Comparison of ENCODE assay signal across 23 cellular contexts in genomic region chr2:28327596-28327962, GRCh38.
DNase-seq lines count a peak whose midpoint lies in the region; ATAC-seq, FAIRE-seq and TF ChIP-seq lines count a peak whose summit lies in the region.
"Had no signal": no experiment of that assay in that cellular context is flagged by ENCODE, and none has a peak within 500 bp of the region (broad histone marks: within the 10 kb centered on the region; RNA-seq: fewer than 3 reads in every experiment).

No MANE protein-coding gene starts in this region.

- peaks cover 14 to 19% of the 10 kb centered on the region in 2 donors for H3K4me1 ChIP-seq in kidney (ENCODE audit: control insufficient read depth in 1 of 2, insufficient read depth in 1 of 2, low read depth in 1 of 2, low read length in 2 of 2)
- peaks cover 36% of the 10 kb centered on the region for H3K4me1 ChIP-seq in suprapubic skin
- no peaks in the 10 kb centered on the region for H3K4me1 ChIP-seq in naive thymus-derived CD4-positive, alpha-beta T cell (ENCODE audit: control insufficient read depth in 2 of 2, insufficient read depth in 2 of 2, low read length in 2 of 2)

- CTCF ChIA-PET in naive thymus-derived CD4-positive, alpha-beta T cell (lab: Charles Lee), result no interaction called here

- intact Hi-C loops in kidney (cut with DNase I), result no loop called here
- intact Hi-C loops in naive thymus-derived CD4-positive, alpha-beta T cell (cut with micrococcal nuclease), result no loop called here

- POLR2A ChIA-PET in naive thymus-derived CD4-positive, alpha-beta T cell (lab: Charles Lee), result no interaction called here

- FAIRE-seq in kidney (lab: Jason Lieb, UNC), result no peak
- FAIRE-seq: GM12892, HepG2 had no signal

- H3K9me3 ChIP-seq in kidney (ENCODE audit: control insufficient read depth in 1 of 2, low read length in 2 of 2) (no peaks in the 10 kb centered on the region), suprapubic skin (no peaks in the 10 kb centered on the region)
- no peaks in the 10 kb centered on the region for H3K9me3 ChIP-seq in naive thymus-derived CD4-positive, alpha-beta T cell (ENCODE audit: control insufficient read depth in 2 of 3, low read length in 3 of 3)
- H3K9me3 ChIP-seq: left lung, neutrophil had no signal

- H3K27me3 ChIP-seq in H7 (ENCODE audit: control insufficient read depth, insufficient read depth, low read length) (no peaks in the 10 kb centered on the region), suprapubic skin (no peaks in the 10 kb centered on the region)
- H3K27me3 ChIP-seq in naive thymus-derived CD4-positive, alpha-beta T cell (ENCODE audit: control insufficient read depth in 2 of 2, insufficient read depth in 2 of 2, low read length in 2 of 2), result no peaks in the 10 kb centered on the region
- H3K27me3 ChIP-seq: left lung, neutrophil, SJCRH30 had no signal

- TF ChIP-seq EP300 in suprapubic skin (IDR thresholded peaks at IDR 0.05), result no peak

- 53% methylated on average over 8 of the region's 8 CpGs for WGBS in suprapubic skin

- no peaks in the 10 kb centered on the region for H3K36me3 Mint-ChIP-seq in effector memory CD8-positive, alpha-beta T cell (ENCODE audit: insufficient read depth)
- H3K36me3 Mint-ChIP-seq in naive thymus-derived CD4-positive, alpha-beta T cell, result peaks cover 3 to 36% (median 28%) of the 10 kb centered on the region in 5 donors
- H3K36me3 Mint-ChIP-seq: WTC11 had no signal

- DNase-seq in H7, result peak; percentile 22
- DNase-seq in kidney, result no peak
- DNase-seq in suprapubic skin (ENCODE audit: low spot score in 2 of 2), result no peak
- no peak for DNase-seq in Kasumi-1 (lab: John Stamatoyannopoulos, UW)
- no peak for DNase-seq in effector memory CD8-positive, alpha-beta T cell
- DNase-seq in naive thymus-derived CD4-positive, alpha-beta T cell, result no peak
- DNase-seq: activated CD4-positive, alpha-beta memory T cell treated with anti-CD3 and anti-CD28 coated beads, Interleukin-2, amount 10 ng/mL, durations not matched to agents 7 days and 5 days; activated naive CD8-positive, alpha-beta T cell treated with anti-CD3 and anti-CD28 coated beads, Interleukin-2, amount 10 ng/mL, durations not matched to agents 7 days and 5 days; CD8-positive, alpha-beta memory T cell; DMS53; left lung; NCI-H82; PC-3; SJCRH30; stimulated activated CD4-positive, alpha-beta T cell treated with anti-CD3 and anti-CD28 coated beads, Interleukin-1b, Interleukin-23, amount 100 ng/mL, for 48 hours; stimulated activated naive CD8-positive, alpha-beta T cell treated with anti-CD3 and anti-CD28 coated beads, Interleukin-15, Interleukin-2, amounts not matched to agents 100 U/mL and 50 U/mL, for 24 hours had no signal

- ATAC-seq in SK-N-SH treated with all-trans-retinoic acid at 6 μM for 48 hours, result peak; percentile 46; the same call in 2 of the 3 replicates
- ATAC-seq in effector memory CD8-positive, alpha-beta T cell (replicated peaks), result no peak
- ATAC-seq in naive thymus-derived CD4-positive, alpha-beta T cell, result no peak
- ATAC-seq: HepG2; PC-3; stimulated activated naive CD8-positive, alpha-beta T cell treated with anti-CD3 and anti-CD28 coated beads, Interleukin-15, Interleukin-2, amounts not matched to agents 100 U/mL and 50 U/mL, for 24 hours; WTC11 had no signal

- no peak for TF ChIP-seq POLR2A in suprapubic skin (IDR thresholded peaks at IDR 0.05)

- no peak for TF ChIP-seq CTCF in kidney (IDR thresholded peaks at IDR 0.05; ENCODE audit: borderline replicate concordance, extremely low read depth, insufficient read depth)
- no peak for TF ChIP-seq CTCF in suprapubic skin (IDR thresholded peaks at IDR 0.05)

- H3K27ac Mint-ChIP-seq in effector memory CD8-positive, alpha-beta T cell, result no peak overlapping the region
- H3K27ac Mint-ChIP-seq in naive thymus-derived CD4-positive, alpha-beta T cell, result no peak overlapping the region
- H3K27ac Mint-ChIP-seq: activated naive CD8-positive, alpha-beta T cell treated with anti-CD3 and anti-CD28 coated beads, Interleukin-2, amount 10 ng/mL, durations not matched to agents 7 days and 5 days; T-helper 2 cell treated with Interferon-gamma antibody and Interleukin-4, amounts not matched to agents 5 μg/mL and 100 μg/mL, for 36 hours; WTC11 had no signal

- no peak overlapping the region for H3K9ac ChIP-seq in kidney (ENCODE audit: low read length in 2 of 2)

- H3K27me3 Mint-ChIP-seq in effector memory CD8-positive, alpha-beta T cell, result no peaks in the 10 kb centered on the region
- H3K27me3 Mint-ChIP-seq in naive thymus-derived CD4-positive, alpha-beta T cell, result no peaks in the 10 kb centered on the region
- H3K27me3 Mint-ChIP-seq: activated CD4-positive, alpha-beta memory T cell treated with anti-CD3 and anti-CD28 coated beads, Interleukin-2, amount 10 ng/mL, durations not matched to agents 7 days and 5 days; activated naive CD8-positive, alpha-beta T cell treated with anti-CD3 and anti-CD28 coated beads, Interleukin-2, amount 10 ng/mL, durations not matched to agents 7 days and 5 days; CD8-positive, alpha-beta memory T cell had no signal

- H3K36me3 ChIP-seq in H7 (replicated peaks; ENCODE audit: control insufficient read depth, insufficient read depth, low read length) (no peaks in the 10 kb centered on the region), kidney (ENCODE audit: control insufficient read depth in 1 of 2, insufficient read depth in 2 of 2, low read length in 2 of 2) (no peaks in the 10 kb centered on the region), suprapubic skin (no peaks in the 10 kb centered on the region)
- peaks cover 0 to 5% (median 0%) of the 10 kb centered on the region in 3 experiments for H3K36me3 ChIP-seq in naive thymus-derived CD4-positive, alpha-beta T cell (ENCODE audit: control insufficient read depth in 2 of 3, insufficient read depth in 3 of 3, low read length in 3 of 3)
- H3K36me3 ChIP-seq: neutrophil, SJCRH30 had no signal

- H3K4me1 Mint-ChIP-seq in effector memory CD8-positive, alpha-beta T cell (ENCODE audit: low read depth in 2 of 2), result peaks cover 11 to 20% of the 10 kb centered on the region in 2 donors
- H3K4me1 Mint-ChIP-seq in naive thymus-derived CD4-positive, alpha-beta T cell, result peaks cover 0 to 8% (median 0%) of the 10 kb centered on the region in 7 donors

- H3K9me3 Mint-ChIP-seq in effector memory CD8-positive, alpha-beta T cell, result no peaks in the 10 kb centered on the region
- H3K9me3 Mint-ChIP-seq in naive thymus-derived CD4-positive, alpha-beta T cell, result peaks cover 0 to 7% (median 0%) of the 10 kb centered on the region in 11 donors
- H3K9me3 Mint-ChIP-seq: activated CD4-positive, alpha-beta memory T cell treated with anti-CD3 and anti-CD28 coated beads, Interleukin-2, amount 10 ng/mL, durations not matched to agents 7 days and 5 days; CD8-positive, alpha-beta memory T cell; T-helper 2 cell treated with Interferon-gamma antibody and Interleukin-4, amounts not matched to agents 5 μg/mL and 100 μg/mL, for 36 hours; WTC11 had no signal

- H3K27ac ChIP-seq in kidney (ENCODE audit: low read depth in 2 of 2, low read length in 2 of 2), result peak overlapping the region; percentile 12 to 45
- H3K27ac ChIP-seq in suprapubic skin, result peak overlapping the region; percentile 73
- no peak overlapping the region for H3K27ac ChIP-seq in naive thymus-derived CD4-positive, alpha-beta T cell (ENCODE audit: low read depth, low read length)
- H3K27ac ChIP-seq: left lung, neutrophil, SJCRH30 had no signal

- no peak overlapping the region for H3K4me3 Mint-ChIP-seq in effector memory CD8-positive, alpha-beta T cell
- H3K4me3 Mint-ChIP-seq in naive thymus-derived CD4-positive, alpha-beta T cell, result no peak overlapping the region
- H3K4me3 Mint-ChIP-seq: activated CD4-positive, alpha-beta memory T cell treated with anti-CD3 and anti-CD28 coated beads, Interleukin-2, amount 10 ng/mL, durations not matched to agents 7 days and 5 days; activated naive CD8-positive, alpha-beta T cell treated with anti-CD3 and anti-CD28 coated beads, Interleukin-2, amount 10 ng/mL, durations not matched to agents 7 days and 5 days; brain; T-helper 2 cell treated with Interferon-gamma antibody and Interleukin-4, amounts not matched to agents 5 μg/mL and 100 μg/mL, for 36 hours; WTC11 had no signal

- H3K4me3 ChIP-seq in H7 (ENCODE audit: insufficient read depth, low read depth, low read length) (no peak overlapping the region), kidney (ENCODE audit: low read length in 2 of 2) (no peak overlapping the region), suprapubic skin (no peak overlapping the region)
- H3K4me3 ChIP-seq in naive thymus-derived CD4-positive, alpha-beta T cell (ENCODE audit: low read length), result no peak overlapping the region
- H3K4me3 ChIP-seq: left lung, SJCRH30 had no signal

TF ChIP-seq in SK-N-SH treated with all-trans-retinoic acid at 6 μM for 48 hours, 23 proteins besides CTCF, POLR2A, EP300 and RAD21 (continues in another document):
- no peak for TF ChIP-seq POU6F1 (CRISPR knock-in tag; IDR thresholded peaks at IDR 0.05; ENCODE audit: borderline replicate concordance, low read depth)
- no peak for TF ChIP-seq ZNF565 (CRISPR knock-in tag; conservative IDR thresholded peaks at IDR 0.05; ENCODE audit: low read depth)
- no peak for TF ChIP-seq PPARA (CRISPR knock-in tag; IDR thresholded peaks at IDR 0.05; ENCODE audit: borderline replicate concordance)
